5 cellular contexts compared by ENCODE assay signal in genomic region chr6:114119056-114119455, GRCh38.
"Had no signal": no experiment of that assay in that cellular context is flagged by ENCODE, and none has a peak within 500 bp of the region (broad histone marks: within the 10 kb centered on the region; RNA-seq: fewer than 3 reads in every experiment).

No MANE protein-coding gene starts in this region.

- H2AFZ ChIP-seq: GM23338 had no signal

- DNase-seq: H9, HCEC 1CT, IMR-90 had no signal

- H3K4me2 ChIP-seq: GM23338 had no signal

- H3K4me3 ChIP-seq: GM23338, K562 had no signal
